10 cellular contexts compared by ENCODE assay signal in genomic region chr1:93433407-93433961, GRCh38. TPM values are rescaled to one million over a fixed set of nuclear protein-coding genes. Genes with fewer than 3 reads are reported as not detected.
DNase-seq lines count a peak whose midpoint lies in the region; ATAC-seq, FAIRE-seq and TF ChIP-seq lines count a peak whose summit lies in the region.
"Had no signal": no experiment of that assay in that cellular context is flagged by ENCODE, and none has a peak within 500 bp of the region (broad histone marks: within the 10 kb centered on the region; RNA-seq: fewer than 3 reads in every experiment).

No MANE protein-coding gene starts in this region.

- ATAC-seq in pancreas, result peak; percentile 58 to 77 (median 72)
- ATAC-seq in GM19467 (IDR thresholded peaks at IDR 0.05; ENCODE audit: unreplicated experiment), result no peak
- ATAC-seq in GM18502 (IDR thresholded peaks at IDR 0.05; ENCODE audit: poor library complexity, unreplicated experiment), result no peak

- no peaks in the 10 kb centered on the region for H3K9me3 ChIP-seq in pancreas
- H3K9me3 ChIP-seq in effector memory CD4-positive, alpha-beta T cell (ENCODE audit: control insufficient read depth, low read length), result no peaks in the 10 kb centered on the region

- no peak for FAIRE-seq in pancreas (lab: Jason Lieb, UNC)

- DNase-seq in ELR (ENCODE audit: low read depth), result peak; percentile 17
- DNase-seq in NAMALWA (ENCODE audit: low spot score), result peak; percentile 25
- no peak for DNase-seq in fibroblast of pulmonary artery (ENCODE audit: low read depth)
- peak in 4 of 6 donors; percentile 44 to 72 (median 60) for DNase-seq in pancreas
- DNase-seq in effector memory CD4-positive, alpha-beta T cell, result no peak
- DNase-seq: activated CD4-positive, alpha-beta T cell treated with anti-CD3 and anti-CD28 coated beads, Interleukin-2, amount 50 U/mL, for 48 hours; NCI-H510A treated with DMSO at 0.1 percent for 48 hours had no signal

- TF ChIP-seq CTCF in fibroblast of pulmonary artery (IDR thresholded peaks at IDR 0.05; ENCODE audit: low read length, missing control alignments) (peak; percentile 22), pancreas (IDR thresholded peaks at IDR 0.05) (peak in 3 of 4 donors; percentile 12 to 17 (median 16))

- intact Hi-C loops in pancreas (cut with DNase I), result loop anchor here (10.0 kb wide), 2 partner anchors 191 to 381 kb away; no protein-coding TSS in a partner anchor

- H3K27ac ChIP-seq in pancreas, result no peak overlapping the region
- H3K27ac ChIP-seq in effector memory CD4-positive, alpha-beta T cell (ENCODE audit: insufficient read depth, low read length, poor library complexity, severe bottlenecking), result no peak overlapping the region
- H3K27ac ChIP-seq: KMS-11 had no signal

- H3K4me3 ChIP-seq in fibroblast of pulmonary artery (replicated peaks; ENCODE audit: low read depth, low read length) (no peak overlapping the region), pancreas (no peak overlapping the region)
- H3K4me3 ChIP-seq in effector memory CD4-positive, alpha-beta T cell (ENCODE audit: insufficient read depth, low read depth, low read length, poor library complexity, severe bottlenecking), result no peak overlapping the region

- no peaks in the 10 kb centered on the region for H3K36me3 ChIP-seq in pancreas
- H3K36me3 ChIP-seq in effector memory CD4-positive, alpha-beta T cell (ENCODE audit: control insufficient read depth, insufficient read depth, low read length), result no peaks in the 10 kb centered on the region

- H3K4me1 ChIP-seq in pancreas, result peaks cover 0 to 4% (median 0%) of the 10 kb centered on the region in 3 donors
- no peaks in the 10 kb centered on the region for H3K4me1 ChIP-seq in effector memory CD4-positive, alpha-beta T cell (ENCODE audit: control insufficient read depth, insufficient read depth, low read length, poor library complexity, severe bottlenecking)

- WGBS in pancreas, 2 donors, result 40 to 41% methylated on average over 5 of the region's 5 CpGs

- H3K27me3 ChIP-seq in pancreas, result no peaks in the 10 kb centered on the region
- H3K27me3 ChIP-seq in effector memory CD4-positive, alpha-beta T cell (replicated peaks; ENCODE audit: control insufficient read depth, insufficient read depth, low read length, poor library complexity, severe bottlenecking), result no peaks in the 10 kb centered on the region

RNA-seq across cellular contexts. Expression of gene FNBP1L, which starts 14.4 kb away (rescaled TPM):
- total RNA-seq in pancreas, result 10 to 100 TPM; 10.9 to 32.4 (median 16.0) TPM
- 10 to 100 TPM; 10.1 to 18.8 TPM for polyA plus RNA-seq in pancreas

Comparison
In these comparisons a context has a peak if more than half of its experiments do, and no peak if none do; other contexts are left out.
1. DNase-seq: peak in ELR (single experiment), NAMALWA (single experiment) and pancreas (4 of 6); none in fibroblast of pulmonary artery (single experiment) and effector memory CD4-positive, alpha-beta T cell (0 of 3).
2. ATAC-seq: peak in pancreas (4 of 4); none in GM19467 (single experiment) and GM18502 (single experiment).